Comparison of ENCODE assay signal across 8 cellular contexts in the genomic region with DNA sequence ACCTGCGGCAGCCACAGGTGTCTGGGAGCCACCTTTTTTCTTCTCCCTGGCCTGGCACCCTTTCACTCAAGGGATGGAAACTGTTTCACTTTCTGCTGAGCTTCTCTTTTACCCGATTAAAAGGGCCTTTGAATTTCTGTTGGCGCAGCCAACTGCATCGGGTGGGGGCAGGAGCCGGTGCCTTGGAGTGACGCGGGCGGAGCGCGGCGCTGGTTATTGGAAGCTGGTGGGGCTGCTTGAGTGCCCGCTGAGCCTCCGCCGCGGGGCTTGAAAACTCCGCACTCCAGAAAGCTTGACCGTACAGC. TPM values are rescaled to one million over a fixed set of nuclear protein-coding genes. Genes with fewer than 3 reads are reported as not detected.
DNase-seq lines count a peak whose midpoint lies in the region; ATAC-seq lines count a peak whose summit lies in the region.

No MANE protein-coding gene starts in this region.

- peak; percentile 57 for DNase-seq in A172 (ENCODE audit: low spot score)
- peak; percentile 53 for DNase-seq in NCI-H748 treated with DMSO at 0.1 percent for 48 hours (lab: John Stamatoyannopoulos, UW)
- peak; percentile 25 for DNase-seq in activated T-cell treated with anti-CD3 and anti-CD28 coated beads, Interleukin-2, amount 50 U/mL, for 4 hours
- DNase-seq in fibroblast of gingiva (ENCODE audit: low read depth): peak; percentile 72
- DNase-seq in superior temporal gyrus (ENCODE audit: extremely low spot score): peak; percentile 84

- no peaks in the 10 kb centered on the region for H3K36me3 Mint-ChIP-seq in activated T-cell treated with anti-CD3 and anti-CD28 coated beads, Interleukin-2, amount 50 U/mL, for 4 hours (ENCODE audit: insufficient read depth)

- H3K4me3 Mint-ChIP-seq in activated T-cell treated with anti-CD3 and anti-CD28 coated beads, Interleukin-2, amount 50 U/mL, for 4 hours: peak overlapping the region; percentile 89

- no peaks in the 10 kb centered on the region for H3K9me3 Mint-ChIP-seq in activated T-cell treated with anti-CD3 and anti-CD28 coated beads, Interleukin-2, amount 50 U/mL, for 4 hours

- peak; percentile 57 for ATAC-seq in GM18517 (IDR thresholded peaks at IDR 0.05; ENCODE audit: unreplicated experiment)
- peak; percentile 34 for ATAC-seq in HG03039 (IDR thresholded peaks at IDR 0.05; ENCODE audit: unreplicated experiment)
- peak; percentile 76 to 81 for ATAC-seq in activated T-cell treated with anti-CD3 and anti-CD28 coated beads, Interleukin-2, amount 50 U/mL, for 4 hours

- peaks cover 6% of the 10 kb centered on the region for H3K27me3 ChIP-seq in mucosa of stomach (ENCODE audit: control insufficient read depth, insufficient read depth, low read length)

- H3K4me1 Mint-ChIP-seq in activated T-cell treated with anti-CD3 and anti-CD28 coated beads, Interleukin-2, amount 50 U/mL, for 4 hours (ENCODE audit: low read depth): peaks cover 14% of the 10 kb centered on the region

- H3K9me3 ChIP-seq in mucosa of stomach (ENCODE audit: control insufficient read depth, low read length): no peaks in the 10 kb centered on the region

- H3K9ac ChIP-seq in mucosa of stomach (ENCODE audit: low read length): peak overlapping the region; percentile 92

- peaks cover 16% of the 10 kb centered on the region for H3K4me1 ChIP-seq in mucosa of stomach (ENCODE audit: control insufficient read depth, insufficient read depth, low read length)

- H3K27me3 Mint-ChIP-seq in activated T-cell treated with anti-CD3 and anti-CD28 coated beads, Interleukin-2, amount 50 U/mL, for 4 hours (ENCODE audit: low read depth): no peaks in the 10 kb centered on the region

- no peaks in the 10 kb centered on the region for H3K36me3 ChIP-seq in mucosa of stomach (ENCODE audit: control insufficient read depth, insufficient read depth, low read length)

- H3K4me3 ChIP-seq in mucosa of stomach (ENCODE audit: low read length): peak overlapping the region; percentile 89

RNA-seq across cellular contexts. Expression of a gene that starts 52.0 kb away (rescaled TPM):
- 81.1 and 84.6 TPM in 2 replicates for total RNA-seq in A172 (2014; rRNA removed; shearing (Covaris generic))
- total RNA-seq in activated T-cell treated with anti-CD3 and anti-CD28 coated beads, Interleukin-2, amount 50 U/mL, for 4 hours: 1 to 10 TPM; 3.1 to 5.8 (median 4.1) TPM

Comparison
In these comparisons a context has a peak if more than half of its experiments do, and no peak if none do; other contexts are left out.
1. Peak in every context shown above with its lines: DNase-seq, ATAC-seq and H3K4me3 ChIP-seq.
2. DNase-seq: peak in every context shown above with its lines; median percentile 84 in superior temporal gyrus; 72 in fibroblast of gingiva; 57 in A172; 53 in NCI-H748 treated with DMSO at 0.1 percent for 48 hours; 25 in activated T-cell treated with anti-CD3 and anti-CD28 coated beads, Interleukin-2, amount 50 U/mL, for 4 hours.
3. RNA of a gene that starts 52.0 kb away (total RNA-seq): 81.1 to 84.6 TPM in A172; 3.1 to 5.8 TPM in activated T-cell treated with anti-CD3 and anti-CD28 coated beads, Interleukin-2, amount 50 U/mL, for 4 hours; every median in the first group is over 10 times any median in the second.